8 cellular contexts compared by ENCODE assay signal in genomic region chr19:14114854-14115253, GRCh38. TPM values are rescaled to one million over a fixed set of nuclear protein-coding genes. Genes with fewer than 3 reads are reported as not detected.
A peak's percentile ranks its signal among the peaks of the same experiment; 100 is the strongest.
DNase-seq lines count a peak whose midpoint lies in the region; ATAC-seq and TF ChIP-seq lines count a peak whose summit lies in the region.

No MANE protein-coding gene starts in this region.

- H3K27me3 ChIP-seq in SK-N-SH (ENCODE audit: insufficient read depth) (no peaks in the 10 kb centered on the region), mammary epithelial cell (ENCODE audit: insufficient read depth, low read length) (no peaks in the 10 kb centered on the region), thyroid gland (no peaks in the 10 kb centered on the region)

- H3K27me3 Mint-ChIP-seq in T-helper 17 cell, result no peaks in the 10 kb centered on the region
- no peaks in the 10 kb centered on the region for H3K27me3 Mint-ChIP-seq in memory B cell

- DNase-seq in SK-N-SH (peak; percentile 60), T-helper 17 cell (peak; percentile 32 to 33 (median 32)), mammary epithelial cell (no peak), memory B cell (ENCODE audit: low spot score in 2 of 2) (peak; percentile 28 to 46), thyroid gland (peak; percentile 30 to 32), omental fat pad (ENCODE audit: low spot score) (no peak)
- DNase-seq in NK-92 treated with Interleukin-12 subunit alpha and Interleukin-12 subunit beta, amount 100 ng/mL, for 24 hours (lab: John Stamatoyannopoulos, UW), result no peak

- H3K4me3 Mint-ChIP-seq in T-helper 17 cell, result no peak overlapping the region
- H3K4me3 Mint-ChIP-seq in memory B cell, result no peak overlapping the region

- H3K27ac ChIP-seq in SK-N-SH (ENCODE audit: low read depth in 2 of 2, low read length in 1 of 2), result no peak overlapping the region
- no peak overlapping the region for H3K27ac ChIP-seq in mammary epithelial cell (ENCODE audit: insufficient read depth, low read depth, low read length)
- peak overlapping the region in 2 of 3 donors; percentile 7 to 67 for H3K27ac ChIP-seq in thyroid gland

- no peak for TF ChIP-seq EP300 in SK-N-SH (IDR thresholded peaks at IDR 0.05; ENCODE audit: borderline replicate concordance in 1 of 2, low read depth in 1 of 2, low read length in 1 of 2)

- no peak for TF ChIP-seq POLR2A in thyroid gland (IDR thresholded peaks at IDR 0.05)

- H4K20me1 ChIP-seq in SK-N-SH (ENCODE audit: insufficient read depth) (no peaks in the 10 kb centered on the region), mammary epithelial cell (ENCODE audit: insufficient read depth, low read length) (no peaks in the 10 kb centered on the region)

- H2AFZ ChIP-seq in SK-N-SH (ENCODE audit: low read depth) (no peak overlapping the region), mammary epithelial cell (ENCODE audit: low read depth, low read length) (no peak overlapping the region)

- H3K36me3 ChIP-seq in SK-N-SH (replicated peaks in 1 of 2; ENCODE audit: control insufficient read depth in 1 of 2, insufficient read depth in 2 of 2, low read length in 1 of 2), result no peaks in the 10 kb centered on the region
- H3K36me3 ChIP-seq in mammary epithelial cell (ENCODE audit: insufficient read depth, low read length), result no peaks in the 10 kb centered on the region
- H3K36me3 ChIP-seq in thyroid gland, result no peaks in the 10 kb centered on the region

- H3K4me3 ChIP-seq in SK-N-SH (ENCODE audit: low read depth in 2 of 2, low read length in 1 of 2) (no peak overlapping the region), mammary epithelial cell (replicated peaks in 1 of 3; ENCODE audit: insufficient read depth in 1 of 3, low read depth in 2 of 3, low read length in 3 of 3) (no peak overlapping the region), thyroid gland (replicated peaks in 1 of 3) (no peak overlapping the region)

- H3K27ac Mint-ChIP-seq in T-helper 17 cell, result no peak overlapping the region
- H3K27ac Mint-ChIP-seq in memory B cell, result no peak overlapping the region

- H3K9ac ChIP-seq in SK-N-SH (no peak overlapping the region), mammary epithelial cell (ENCODE audit: insufficient read depth, low read length) (no peak overlapping the region)

- peaks cover 48% of the 10 kb centered on the region for H3K79me2 ChIP-seq in SK-N-SH (ENCODE audit: insufficient read depth)
- H3K79me2 ChIP-seq in mammary epithelial cell (ENCODE audit: insufficient read depth, low read length), result peaks cover 54% of the 10 kb centered on the region

- CTCF ChIA-PET in SK-N-SH (lab: Yijun Ruan, JAX), result interaction anchor here (1.6 to 4.7 kb wide), 6 partner anchors 13 to 234 kb away, joined by 4 to 28 read pairs (median 14); partner anchors contain the start of genes ASF1B, MISP3 and SAMD1
- CTCF ChIA-PET in mammary epithelial cell (lab: Charles Lee; ENCODE audit: low non-redundant PET), result no interaction called here

- TF ChIP-seq CTCF in SK-N-SH (IDR thresholded peaks at IDR 0.05) (peak; percentile 52), mammary epithelial cell (conservative IDR thresholded peaks at IDR 0.05 in 1 of 2, IDR thresholded peaks at IDR 0.05 in 1 of 2; ENCODE audit: extremely low read depth in 1 of 2, insufficient read depth in 1 of 2, low read depth in 1 of 2, low read length in 2 of 2) (peak; percentile 28 to 56), thyroid gland (IDR thresholded peaks at IDR 0.05) (peak in 4 of 6 experiments; percentile 15 to 41 (median 20)), omental fat pad (IDR thresholded peaks at IDR 0.05) (no peak)

- H3K9me3 Mint-ChIP-seq in memory B cell, result no peaks in the 10 kb centered on the region

- H3K36me3 Mint-ChIP-seq in T-helper 17 cell (ENCODE audit: low read depth) (no peaks in the 10 kb centered on the region), memory B cell (no peaks in the 10 kb centered on the region)

- peaks cover 15 to 30% of the 10 kb centered on the region in 2 experiments for H3K4me1 ChIP-seq in SK-N-SH (ENCODE audit: control insufficient read depth in 1 of 2, insufficient read depth in 2 of 2, low read depth in 1 of 2, low read length in 1 of 2)
- H3K4me1 ChIP-seq in mammary epithelial cell (ENCODE audit: insufficient read depth, low read length), result peaks cover 39% of the 10 kb centered on the region
- H3K4me1 ChIP-seq in thyroid gland, result peaks cover 39 to 60% of the 10 kb centered on the region in 2 donors

- POLR2A ChIA-PET in SK-N-SH (lab: Yijun Ruan, JAX), result no interaction called here

- H3K4me2 ChIP-seq in SK-N-SH, result no peak overlapping the region
- H3K4me2 ChIP-seq in mammary epithelial cell (ENCODE audit: insufficient read depth, low read depth, low read length), result no peak overlapping the region

- intact Hi-C loops in mammary epithelial cell (cut with micrococcal nuclease) (loop anchor here (1.0 kb wide), 1 partner anchor 235 kb away; no protein-coding TSS in a partner anchor), thyroid gland (cut with DNase I) (no loop called here)

- no peaks in the 10 kb centered on the region for H3K9me2 ChIP-seq in SK-N-SH

- H3K4me1 Mint-ChIP-seq in T-helper 17 cell (peaks cover 35% of the 10 kb centered on the region), memory B cell (peaks cover 29% of the 10 kb centered on the region)

- in situ Hi-C loops in mammary epithelial cell (cut with MboI; ENCODE audit: low sequenced_read_pairs in 2 of 2), result no loop called here

- BruUV-seq in mammary epithelial cell (replicated peaks; lab: Mats Ljungman, UMichigan), result no TSS peak

- peak; percentile 16; the same call in 1 of the 2 replicates for TF ChIP-seq RAD21 in SK-N-SH (IDR thresholded peaks at IDR 0.05; ENCODE audit: low read length)

- 82% methylated on average over 9 of the region's 9 CpGs for WGBS in SK-N-SH (ENCODE audit: low lambda C conversion rate)
- 71% methylated on average over 8 of the region's 9 CpGs for WGBS in mammary epithelial cell (ENCODE audit: low coverage, missing lambda C conversion rate)
- 49 to 56% methylated on average over 9 of the region's 9 CpGs for WGBS in thyroid gland, 2 donors

- dilution Hi-C loops in mammary epithelial cell (cut with HindIII; ENCODE audit: low sequenced_read_pairs), result loop anchor here (5.0 kb wide), 1 partner anchor 297 kb away; no protein-coding TSS in a partner anchor

- H3F3A ChIP-seq in SK-N-SH (replicated peaks; ENCODE audit: insufficient read depth), result peaks cover 9% of the 10 kb centered on the region

- ATAC-seq in SK-N-SH treated with all-trans-retinoic acid at 6 μM for 48 hours, result no peak
- no peak for ATAC-seq in T-helper 17 cell
- no peak for ATAC-seq in memory B cell (ENCODE audit: low read depth)
- ATAC-seq in omental fat pad (ENCODE audit: low FRiP score), result no peak

- no peaks in the 10 kb centered on the region for H3K9me3 ChIP-seq in SK-N-SH
- no peaks in the 10 kb centered on the region for H3K9me3 ChIP-seq in T-helper 17 cell (ENCODE audit: control insufficient read depth, low read length, poor library complexity, severe bottlenecking)
- no peaks in the 10 kb centered on the region for H3K9me3 ChIP-seq in mammary epithelial cell (replicated peaks; ENCODE audit: insufficient read depth, low read length)
- H3K9me3 ChIP-seq in thyroid gland, result no peaks in the 10 kb centered on the region

TF ChIP-seq in SK-N-SH, 30 proteins besides CTCF, POLR2A, EP300 and RAD21 (continues in another document):
- TF ChIP-seq FOXJ3 (CRISPR knock-in tag; IDR thresholded peaks at IDR 0.05) (no peak), CHD2 (IDR thresholded peaks at IDR 0.05; ENCODE audit: low read length, partially characterized antibody) (no peak), RFX5 (IDR thresholded peaks at IDR 0.05; ENCODE audit: low read length) (no peak)

RNA-seq across cellular contexts. Expression of gene PRKACA, which starts 2.7 kb away (rescaled TPM):
- polyA plus RNA-seq in SK-N-SH (2012; rRNA removed) (17.2 and 48.4 TPM in 2 replicates), mammary epithelial cell (78.8 TPM)
- 33.8 and 53.4 TPM in 2 replicates for polyA plus RNA-seq in SK-N-SH (2012; cell fraction: cytosol; rRNA removed)
- polyA plus RNA-seq in SK-N-SH (2012; cell fraction: nucleus; rRNA removed), result 32.5 and 44.9 TPM in 2 replicates
- total RNA-seq in T-helper 17 cell (10 to 100 TPM; 35.2 to 38.5 TPM), mammary epithelial cell (10 to 100 TPM; 44.0 to 82.1 TPM), thyroid gland (10 to 100 TPM; 33.2 to 69.4 (median 55.5) TPM), omental fat pad (10 to 100 TPM; 31.5 to 56.1 (median 45.1) TPM)
- 65.9 TPM for polyA minus RNA-seq in mammary epithelial cell

RNA-seq across cellular contexts. Expression of gene ASF1B, which starts 21.5 kb away (rescaled TPM):
- polyA plus RNA-seq in SK-N-SH (2012; rRNA removed) (17.8 and 19.0 TPM in 2 replicates), mammary epithelial cell (43.5 TPM)
- 12.3 and 20.2 TPM in 2 replicates for polyA plus RNA-seq in SK-N-SH (2012; cell fraction: cytosol; rRNA removed)
- 9.1 and 10.0 TPM in 2 replicates for polyA plus RNA-seq in SK-N-SH (2012; cell fraction: nucleus; rRNA removed)
- total RNA-seq in T-helper 17 cell (1 to 10 TPM; 1.5 to 1.9 TPM), mammary epithelial cell (10 to 100 TPM in 1 of 2 donors, 1 to 10 TPM in 1; 2.5 to 23.4 TPM), thyroid gland (1 to 10 TPM in 2 of 4 donors, under 1 TPM in 2; 0.54 to 2.6 (median 0.95) TPM), omental fat pad (1 to 10 TPM in 1 of 4 donors, under 1 TPM in 2, not detected in 1; 0.37 to 2.5 (median 0.95) TPM)
- polyA minus RNA-seq in mammary epithelial cell, result 70.1 TPM

RNA-seq across cellular contexts. Expression of gene SAMD1, which starts 24.3 kb away (rescaled TPM):
- 11.7 and 19.0 TPM in 2 replicates for polyA plus RNA-seq in SK-N-SH (2012; rRNA removed)
- 12.1 and 16.7 TPM in 2 replicates for polyA plus RNA-seq in SK-N-SH (2012; cell fraction: cytosol; rRNA removed)
- 24.4 and 35.4 TPM in 2 replicates for polyA plus RNA-seq in SK-N-SH (2012; cell fraction: nucleus; rRNA removed)
- total RNA-seq in T-helper 17 cell, result 10 to 100 TPM; 24.8 to 25.3 TPM
- 10 to 100 TPM; 15.8 to 25.7 TPM for total RNA-seq in mammary epithelial cell
- polyA plus RNA-seq in mammary epithelial cell, result 18.6 TPM
- 18.8 TPM for polyA minus RNA-seq in mammary epithelial cell
- total RNA-seq in thyroid gland, result 10 to 100 TPM; 15.2 to 27.3 (median 22.7) TPM
- total RNA-seq in omental fat pad, result 10 to 100 TPM in 2 of 4 donors, 1 to 10 TPM in 2; 8.6 to 22.5 (median 10.8) TPM

RNA-seq across cellular contexts. Expression of gene C19orf67, which starts 29.3 kb away (rescaled TPM):
- polyA plus RNA-seq in SK-N-SH (2012; rRNA removed), result not detected in 2 replicates
- polyA plus RNA-seq in SK-N-SH (2012; cell fraction: cytosol; rRNA removed), result not detected in 2 replicates
- not detected in 2 replicates for polyA plus RNA-seq in SK-N-SH (2012; cell fraction: nucleus; rRNA removed)
- total RNA-seq in T-helper 17 cell, result under 1 TPM; 0.22 to 0.31 TPM
- total RNA-seq in mammary epithelial cell, result not detected
- not detected for polyA plus RNA-seq in mammary epithelial cell
- not detected for polyA minus RNA-seq in mammary epithelial cell
- not detected for total RNA-seq in thyroid gland
- not detected for total RNA-seq in omental fat pad

RNA-seq across cellular contexts. Expression of gene MISP3, which starts 42.3 kb away (rescaled TPM):
- 1.6 and 2.6 TPM in 2 replicates for polyA plus RNA-seq in SK-N-SH (2012; rRNA removed)
- polyA plus RNA-seq in SK-N-SH (2012; cell fraction: cytosol; rRNA removed), result 2.0 and 2.2 TPM in 2 replicates
- 2.5 and 5.0 TPM in 2 replicates for polyA plus RNA-seq in SK-N-SH (2012; cell fraction: nucleus; rRNA removed)
- 1 to 10 TPM in 1 of 2 donors, under 1 TPM in 1; 0.65 to 1.3 TPM for total RNA-seq in T-helper 17 cell
- 1 to 10 TPM; 1.2 to 1.5 TPM for total RNA-seq in mammary epithelial cell
- polyA plus RNA-seq in mammary epithelial cell, result 0.59 TPM
- polyA minus RNA-seq in mammary epithelial cell, result not detected
- total RNA-seq in thyroid gland, result 1 to 10 TPM; 7.9 to 9.9 (median 9.1) TPM
- 1 to 10 TPM in 3 of 4 donors, not detected in 1; 1.6 to 3.0 (median 2.8) TPM for total RNA-seq in omental fat pad

Comparison
In these comparisons a context has a peak if more than half of its experiments do, and no peak if none do; other contexts are left out.
1. DNase-seq: peak in SK-N-SH (single experiment), T-helper 17 cell (3 of 3), memory B cell (2 of 2) and thyroid gland (2 of 2); none in mammary epithelial cell (single experiment), NK-92 treated with Interleukin-12 subunit alpha and Interleukin-12 subunit beta, amount 100 ng/mL, for 24 hours (single experiment) and omental fat pad (single experiment).
2. H3K27ac ChIP-seq: peak in thyroid gland (2 of 3); none in SK-N-SH (0 of 2) and mammary epithelial cell (single experiment).
3. CTCF ChIP-seq: peak in SK-N-SH (single experiment), mammary epithelial cell (2 of 2) and thyroid gland (4 of 6); none in omental fat pad (0 of 3).